ENCODE assay signal across 35 cellular contexts in genomic region chr1:86581250-86581649, GRCh38. TPM values are rescaled to one million over a fixed set of nuclear protein-coding genes. Genes with fewer than 3 reads are reported as not detected.
"Had no signal": no experiment of that assay in that cellular context is flagged by ENCODE, and none has a peak within 500 bp of the region (broad histone marks: within the 10 kb centered on the region; RNA-seq: fewer than 3 reads in every experiment).

No MANE protein-coding gene starts in this region.

- H3K27me3 ChIP-seq: ascending aorta, breast epithelium, cardiac muscle cell, esophagus muscularis mucosa, gastrocnemius medialis, heart left ventricle had no signal

- H3K9me3 ChIP-seq: ascending aorta, breast epithelium, esophagus muscularis mucosa, gastrocnemius medialis, heart left ventricle had no signal

- H3K4me1 ChIP-seq: ascending aorta, breast epithelium, esophagus muscularis mucosa, foreskin keratinocyte, gastrocnemius medialis, heart left ventricle had no signal

- H3K4me3 ChIP-seq: ascending aorta, breast epithelium, cardiac muscle cell, esophagus muscularis mucosa, gastrocnemius medialis, heart left ventricle had no signal

- DNase-seq: activated CD4-positive, alpha-beta memory T cell treated with anti-CD3 and anti-CD28 coated beads for 36 hours; activated CD4-positive, alpha-beta T cell treated with anti-CD3 and anti-CD28 coated beads for 36 hours; activated CD4-positive, CD25-positive, alpha-beta regulatory T cell; activated CD4-positive, CD25-positive, alpha-beta regulatory T cell treated with anti-CD3 and anti-CD28 coated beads, Interleukin-2, amount 50 U/mL, for 72 hours; activated CD8-positive, alpha-beta memory T cell treated with anti-CD3 and anti-CD28 coated beads, Interleukin-2, amount 10 ng/mL, durations not matched to agents 7 days and 5 days; activated CD8-positive, alpha-beta memory T cell treated with anti-CD3 and anti-CD28 coated beads, Interleukin-2, amount 50 U/mL, for 48 hours; activated CD8-positive, alpha-beta T cell treated with anti-CD3 and anti-CD28 coated beads, Interleukin-2, amount 10 ng/mL, durations not matched to agents 7 days and 5 days; activated gamma-delta T cell; activated naive CD4-positive, alpha-beta T cell; activated naive CD4-positive, alpha-beta T cell treated with anti-CD3 and anti-CD28 coated beads, Interleukin-2, amount 10 ng/mL, durations not matched to agents 7 days and 5 days; activated naive CD8-positive, alpha-beta T cell treated with anti-CD3 and anti-CD28 coated beads, Interleukin-2, amount 10 ng/mL, durations not matched to agents 7 days and 5 days; activated T-cell treated with anti-CD3 and anti-CD28 coated beads for 4 hours; activated T-cell treated with anti-CD3 and anti-CD28 coated beads, Interleukin-2, amount 50 U/mL, for 24 hours; activated T-cell treated with anti-CD3 and anti-CD28 coated beads, Interleukin-2, amount 50 U/mL, for 72 hours; central memory CD4-positive, alpha-beta T cell; cerebellar nuclear complex; cortex of kidney; dermis blood vessel endothelial cell; effector CD4-positive, alpha-beta T cell; effector memory CD8-positive, alpha-beta T cell; erythroblast; foreskin keratinocyte; gastrocnemius medialis; glutamatergic neuron; heart left ventricle; T-cell; T-helper 9 cell had no signal

- H3K27ac ChIP-seq: ascending aorta, breast epithelium, cardiac muscle cell, esophagus muscularis mucosa, foreskin keratinocyte, gastrocnemius medialis, heart left ventricle had no signal

- H3K36me3 ChIP-seq: ascending aorta, breast epithelium, cardiac muscle cell, esophagus muscularis mucosa, gastrocnemius medialis, heart left ventricle had no signal

RNA-seq across cellular contexts. Expression of gene CLCA4, which starts 34.4 kb away (rescaled TPM):
- total RNA-seq: activated CD4-positive, alpha-beta memory T cell treated with anti-CD3 and anti-CD28 coated beads for 36 hours; activated CD4-positive, alpha-beta T cell treated with anti-CD3 and anti-CD28 coated beads for 36 hours; activated CD4-positive, alpha-beta T cell treated with anti-CD3 and anti-CD28 coated beads, Interleukin-2, amount 10 ng/mL, durations not matched to agents 24 days and 14 days; activated CD8-positive, alpha-beta memory T cell treated with anti-CD3 and anti-CD28 coated beads for 36 hours; activated CD8-positive, alpha-beta memory T cell treated with anti-CD3 and anti-CD28 coated beads, Interleukin-2, amount 10 ng/mL, durations not matched to agents 7 days and 5 days; activated CD8-positive, alpha-beta T cell treated with anti-CD3 and anti-CD28 coated beads, Interleukin-2, amount 10 ng/mL, durations not matched to agents 7 days and 5 days; activated naive CD4-positive, alpha-beta T cell treated with anti-CD3 and anti-CD28 coated beads, Interleukin-2, amount 50 U/mL, for 72 hours; activated naive CD8-positive, alpha-beta T cell treated with anti-CD3 and anti-CD28 coated beads, Interleukin-2, amount 10 ng/mL, durations not matched to agents 7 days and 5 days; activated T-cell treated with anti-CD3 and anti-CD28 coated beads, Interleukin-2, amount 50 U/mL, for 72 hours; ascending aorta; cardiac muscle cell; dermis blood vessel endothelial cell; foreskin keratinocyte; T-cell; T-helper 2 cell treated with Interferon-gamma antibody and Interleukin-4, amounts not matched to agents 100 ng/mL and 5 ng/mL, for 36 hours had no signal
- polyA plus RNA-seq: cardiac muscle cell had no signal
